In the genomic region with DNA sequence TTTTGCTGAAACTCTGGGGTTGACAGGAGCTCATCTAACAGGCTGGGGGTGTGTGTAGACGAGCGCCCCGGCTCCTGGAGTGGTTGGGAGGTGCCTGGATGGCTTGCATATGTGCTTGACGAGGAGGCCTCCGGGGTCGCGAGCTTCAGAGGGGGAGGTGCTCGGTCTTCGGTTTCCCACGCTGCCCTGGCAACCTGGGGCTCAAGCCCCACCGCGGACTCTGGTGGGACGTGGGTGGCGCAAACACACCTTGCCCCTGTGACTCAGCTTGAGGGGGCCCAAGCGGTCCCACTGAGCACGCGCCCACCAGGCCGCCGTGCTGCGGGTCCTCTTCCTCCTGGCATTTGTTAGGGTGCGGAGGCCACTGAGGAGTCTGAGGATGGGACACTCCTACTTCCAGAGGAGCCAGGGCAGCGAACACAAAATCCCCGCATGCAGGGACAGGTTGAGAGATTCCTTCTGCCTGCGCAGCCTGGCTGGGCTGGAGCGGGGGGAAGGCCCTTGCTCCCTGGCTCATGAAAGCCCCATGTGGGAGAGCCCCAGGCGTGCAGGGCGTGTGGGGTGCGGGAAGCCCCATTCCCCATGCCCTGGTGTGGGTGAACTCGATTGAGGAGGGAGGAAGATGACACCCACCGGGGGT, we compare ENCODE assay signal across 6 cellular contexts.
A peak's percentile ranks its signal among the peaks of the same experiment; 100 is the strongest.
DNase-seq lines count a peak whose midpoint lies in the region; ATAC-seq and TF ChIP-seq lines count a peak whose summit lies in the region.
"Not testable (repeated sequence)": the region's sequence is repeated elsewhere in the genome, so short reads cannot be mapped to it uniquely, and the experiment has no call there.

No MANE protein-coding gene starts in this region.

- peak; percentile 27 for DNase-seq in ELF-1 (ENCODE audit: low read depth, low spot score)
- DNase-seq in H7 = peak; percentile 29
- DNase-seq in WTC11 (ENCODE audit: low spot score) = not testable (repeated sequence)
- DNase-seq in Right ventricle myocardium superior = peak; percentile 33
- DNase-seq in osteoblast (ENCODE audit: insufficient read length, low spot score, missing footprints) = peak; percentile 39

- peak overlapping the region; percentile 88 for H3K4me3 Mint-ChIP-seq in WTC11

- CTCF ChIA-PET in WTC11 (lab: Charles Lee) = interaction anchor here (0.9 kb wide), 1 partner anchor 9 kb away, joined by 6 read pairs; no protein-coding TSS in a partner anchor

- H4K20me1 ChIP-seq in osteoblast (ENCODE audit: insufficient read depth, low read length) = not testable (repeated sequence)

- not testable (repeated sequence) for H3K27ac ChIP-seq in osteoblast (ENCODE audit: low read depth, low read length)

- not testable (repeated sequence) for H3K9me3 Mint-ChIP-seq in WTC11

- not testable (repeated sequence) for H3K79me2 ChIP-seq in osteoblast (ENCODE audit: insufficient read depth, low read length)

- not testable (repeated sequence) for ATAC-seq in WTC11; Right ventricle myocardium superior (ENCODE audit: poor library complexity)

- H3K4me1 ChIP-seq in iPS-15b (ENCODE audit: control insufficient read depth, insufficient read depth, low read length); osteoblast (ENCODE audit: insufficient read depth, low read length): not testable (repeated sequence)

- POLR2A ChIA-PET in WTC11 (lab: Charles Lee) = not testable (repeated sequence)

- H3K27me3 ChIP-seq in H7 (ENCODE audit: control insufficient read depth, insufficient read depth, low read length); osteoblast (ENCODE audit: insufficient read depth, low read length): not testable (repeated sequence)
- peaks cover 53% of the 10 kb centered on the region for H3K27me3 ChIP-seq in iPS-15b (ENCODE audit: control insufficient read depth, insufficient read depth, low read length)

- peaks cover 68% of the 10 kb centered on the region for H3K27me3 Mint-ChIP-seq in WTC11 (ENCODE audit: low read depth)

- H3K36me3 Mint-ChIP-seq in WTC11 = peaks cover 17% of the 10 kb centered on the region

- H3K36me3 ChIP-seq in H7 (replicated peaks; ENCODE audit: control insufficient read depth, insufficient read depth, low read length); iPS-15b (ENCODE audit: control insufficient read depth, insufficient read depth, low read length); osteoblast (ENCODE audit: insufficient read depth, low read length): not testable (repeated sequence)

- H3K4me3 ChIP-seq in H7 (ENCODE audit: insufficient read depth, low read depth, low read length) (peak overlapping the region; percentile 32), iPS-15b (ENCODE audit: low read depth, low read length) (peak overlapping the region; percentile 22)
- not testable (repeated sequence) for H3K4me3 ChIP-seq in osteoblast (ENCODE audit: insufficient read depth, low read length)

- intact Hi-C loops in Right ventricle myocardium superior (cut with DNase I) = not testable (repeated sequence)

- H3K9ac ChIP-seq in iPS-15b (ENCODE audit: low read depth, low read length) = not testable (repeated sequence)

- peaks cover 29% of the 10 kb centered on the region for H3K4me1 Mint-ChIP-seq in WTC11

- H3K4me2 ChIP-seq in osteoblast (ENCODE audit: insufficient read depth, low read length) = not testable (repeated sequence)

- not testable (repeated sequence) for H2AFZ ChIP-seq in osteoblast (ENCODE audit: low read length)

- not testable (repeated sequence) for H3K9me3 ChIP-seq in iPS-15b (ENCODE audit: control insufficient read depth, insufficient read depth, low read length); osteoblast (ENCODE audit: low read depth, low read length)

- not testable (repeated sequence) for TF ChIP-seq CTCF in WTC11 (IDR thresholded peaks at IDR 0.05); osteoblast (IDR thresholded peaks at IDR 0.05; ENCODE audit: extremely low read depth, low read depth, low read length)

- not testable (repeated sequence) for H3K27ac Mint-ChIP-seq in WTC11
